ENCODE assay signal across 8 cellular contexts in the genomic region with DNA sequence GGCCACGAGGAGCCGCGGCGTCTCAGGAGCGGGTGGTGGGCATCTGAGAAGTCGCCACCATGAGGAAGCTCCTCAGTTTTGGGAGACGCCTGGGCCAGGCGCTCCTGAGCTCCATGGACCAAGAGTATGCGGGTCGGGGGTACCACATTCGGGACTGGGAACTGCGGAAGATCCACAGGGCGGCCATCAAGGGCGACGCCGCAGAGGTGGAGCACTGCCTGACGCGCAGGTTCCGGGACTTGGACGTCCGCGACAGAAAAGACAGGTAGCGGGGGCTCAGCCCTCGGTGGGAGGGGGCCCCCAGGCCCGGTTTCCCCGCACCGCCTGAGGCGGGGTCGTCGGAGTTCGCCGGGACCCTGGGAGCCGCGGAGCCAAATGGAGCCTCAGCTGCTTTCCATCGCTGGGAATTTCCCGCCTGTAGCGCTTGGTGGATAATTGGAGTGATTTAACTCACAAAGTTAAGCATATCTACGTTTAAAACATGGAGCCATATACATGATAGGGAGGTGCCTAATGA. TPM values are rescaled to one million over a fixed set of nuclear protein-coding genes. Genes with fewer than 3 reads are reported as not detected.
DNase-seq lines count a peak whose midpoint lies in the region; ATAC-seq and TF ChIP-seq lines count a peak whose summit lies in the region.

No MANE protein-coding gene starts in this region.

- H3K4me1 ChIP-seq in heart right ventricle, result peaks cover 0 to 18% (median 13%) of the 10 kb centered on the region in 9 donors
- no peaks in the 10 kb centered on the region for H3K4me1 ChIP-seq in smooth muscle cell (ENCODE audit: low read depth)
- no peaks in the 10 kb centered on the region for H3K4me1 ChIP-seq in colonic mucosa

- H3K27ac Mint-ChIP-seq in activated CD8-positive, alpha-beta T cell treated with anti-CD3 and anti-CD28 coated beads, Interleukin-2, amount 10 ng/mL, durations not matched to agents 7 days and 5 days, result no peak overlapping the region
- peak overlapping the region; percentile 84 for H3K27ac Mint-ChIP-seq in glutamatergic neuron (ENCODE audit: unreplicated experiment)

- WGBS in heart right ventricle, 2 donors, result 2 to 3% methylated on average over 37 to 38 of the region's 38 CpGs
- 2% methylated on average over 37 of the region's 38 CpGs for WGBS in smooth muscle cell (ENCODE audit: low lambda C conversion rate)

- peaks cover 10 to 90% (median 63%) of the 10 kb centered on the region in 7 donors for H3K27me3 ChIP-seq in heart right ventricle
- peaks cover 39% of the 10 kb centered on the region for H3K27me3 ChIP-seq in smooth muscle cell (ENCODE audit: low read depth)
- H3K27me3 ChIP-seq in colonic mucosa, result peaks cover 15% of the 10 kb centered on the region

- H3K4me3 Mint-ChIP-seq in activated CD8-positive, alpha-beta T cell treated with anti-CD3 and anti-CD28 coated beads, Interleukin-2, amount 10 ng/mL, durations not matched to agents 7 days and 5 days, result peak overlapping the region; percentile 72
- H3K4me3 Mint-ChIP-seq in glutamatergic neuron (ENCODE audit: unreplicated experiment), result peak overlapping the region; percentile 94

- peak overlapping the region; percentile 93 for H3K4me2 ChIP-seq in smooth muscle cell

- peak overlapping the region; percentile 72 for H2AFZ ChIP-seq in smooth muscle cell (ENCODE audit: low read depth)

- no peaks in the 10 kb centered on the region for H3K36me3 Mint-ChIP-seq in activated CD8-positive, alpha-beta T cell treated with anti-CD3 and anti-CD28 coated beads, Interleukin-2, amount 10 ng/mL, durations not matched to agents 7 days and 5 days (ENCODE audit: low read depth)
- no peaks in the 10 kb centered on the region for H3K36me3 Mint-ChIP-seq in glutamatergic neuron (ENCODE audit: unreplicated experiment)

- no peaks in the 10 kb centered on the region for H3F3A ChIP-seq in smooth muscle cell (ENCODE audit: low read depth)

- CTCF ChIA-PET in activated CD8-positive, alpha-beta T cell treated with anti-CD3 and anti-CD28 coated beads, Interleukin-2, amount 10 ng/mL, durations not matched to agents 7 days and 5 days (lab: Charles Lee), result interaction anchor here (1.0 to 1.2 kb wide), 2 partner anchors 11 to 51 kb away, joined by 3 read pairs; partner anchors contain the start of gene NOL6

- H3K4me3 ChIP-seq in heart right ventricle, result peak overlapping the region in 9 of 10 donors; percentile 14 to 51 (median 42)
- H3K4me3 ChIP-seq in smooth muscle cell, result peak overlapping the region; percentile 60
- no peak overlapping the region for H3K4me3 ChIP-seq in colonic mucosa

- peaks cover 15% of the 10 kb centered on the region for H3K4me1 Mint-ChIP-seq in activated CD8-positive, alpha-beta T cell treated with anti-CD3 and anti-CD28 coated beads, Interleukin-2, amount 10 ng/mL, durations not matched to agents 7 days and 5 days (ENCODE audit: low read depth)
- H3K4me1 Mint-ChIP-seq in glutamatergic neuron (ENCODE audit: low read depth, unreplicated experiment), result peaks cover 5% of the 10 kb centered on the region

- DNase-seq in heart right ventricle (no peak), Right ventricle myocardium inferior (ENCODE audit: missing footprints) (no peak), glutamatergic neuron (peak; percentile 30), smooth muscle cell (lab: John Stamatoyannopoulos, UW; ENCODE audit: unreplicated experiment) (no peak), NCI-H128 (lab: John Stamatoyannopoulos, UW; ENCODE audit: unreplicated experiment) (no peak), colonic mucosa (no peak)
- no peak for DNase-seq in activated CD8-positive, alpha-beta T cell treated with anti-CD3 and anti-CD28 coated beads, Interleukin-2, amount 10 ng/mL, durations not matched to agents 7 days and 5 days

- H3K9me3 Mint-ChIP-seq in activated CD8-positive, alpha-beta T cell treated with anti-CD3 and anti-CD28 coated beads, Interleukin-2, amount 10 ng/mL, durations not matched to agents 7 days and 5 days (ENCODE audit: insufficient read depth), result no peaks in the 10 kb centered on the region
- H3K9me3 Mint-ChIP-seq in glutamatergic neuron (ENCODE audit: unreplicated experiment), result peaks cover 2% of the 10 kb centered on the region

- H3K79me2 ChIP-seq in smooth muscle cell (ENCODE audit: low read depth), result no peaks in the 10 kb centered on the region

- no peaks in the 10 kb centered on the region for H4K20me1 ChIP-seq in smooth muscle cell (ENCODE audit: low read depth)

- H3K27me3 Mint-ChIP-seq in activated CD8-positive, alpha-beta T cell treated with anti-CD3 and anti-CD28 coated beads, Interleukin-2, amount 10 ng/mL, durations not matched to agents 7 days and 5 days (ENCODE audit: low read depth), result peaks cover 55% of the 10 kb centered on the region
- H3K27me3 Mint-ChIP-seq in glutamatergic neuron (ENCODE audit: unreplicated experiment), result no peaks in the 10 kb centered on the region

- H3K9ac ChIP-seq in smooth muscle cell (ENCODE audit: low read depth) (no peak overlapping the region), colonic mucosa (ENCODE audit: low read depth in 2 of 2, low read length in 2 of 2) (no peak overlapping the region)

- intact Hi-C loops in heart right ventricle (cut with DNase I) (no loop called here), Right ventricle myocardium inferior (cut with DNase I) (no loop called here), colonic mucosa (cut with DNase I) (no loop called here)

- H3K9me3 ChIP-seq in heart right ventricle (no peaks in the 10 kb centered on the region), smooth muscle cell (replicated peaks; ENCODE audit: low read depth) (no peaks in the 10 kb centered on the region), colonic mucosa (no peaks in the 10 kb centered on the region)

- H3K27ac ChIP-seq in heart right ventricle (no peak overlapping the region), smooth muscle cell (ENCODE audit: low read depth) (no peak overlapping the region), colonic mucosa (no peak overlapping the region)

- peak in 6 of 8 donors; percentile 17 to 67 (median 30) for ATAC-seq in heart right ventricle
- no peak for ATAC-seq in Right ventricle myocardium inferior
- peak; percentile 51 for ATAC-seq in activated CD8-positive, alpha-beta T cell treated with anti-CD3 and anti-CD28 coated beads, Interleukin-2, amount 10 ng/mL, durations not matched to agents 7 days and 5 days
- ATAC-seq in HG03045 (IDR thresholded peaks at IDR 0.05; ENCODE audit: unreplicated experiment), result no peak

- H3K36me3 ChIP-seq in heart right ventricle (no peaks in the 10 kb centered on the region), smooth muscle cell (ENCODE audit: low read depth) (no peaks in the 10 kb centered on the region), colonic mucosa (no peaks in the 10 kb centered on the region)

- POLR2A ChIA-PET in activated CD8-positive, alpha-beta T cell treated with anti-CD3 and anti-CD28 coated beads, Interleukin-2, amount 10 ng/mL, durations not matched to agents 7 days and 5 days (lab: Charles Lee), result interaction anchor here (1.0 kb wide), 1 partner anchor 51 kb away, joined by 3 read pairs; the partner anchor contains the start of gene NOL6

- TF ChIP-seq CTCF in heart right ventricle (IDR thresholded peaks at IDR 0.05) (no peak), glutamatergic neuron (IDR thresholded peaks at IDR 0.05; ENCODE audit: partially characterized antibody, unreplicated experiment) (no peak), smooth muscle cell (IDR thresholded peaks at IDR 0.05; ENCODE audit: borderline replicate concordance, insufficient read depth, poor library complexity, severe bottlenecking) (no peak), colonic mucosa (IDR thresholded peaks at IDR 0.05) (no peak)

RNA-seq across cellular contexts. Expression of gene ANKRD18B, which starts 0.4 kb away (rescaled TPM):
- under 1 TPM in 4 of 10 donors, not detected in 6; 0.13 to 0.93 (median 0.48) TPM for total RNA-seq in heart right ventricle
- 1 to 10 TPM in 1 of 2 donors, under 1 TPM in 1; 0.13 to 1.8 TPM for polyA plus RNA-seq in heart right ventricle
- not detected for total RNA-seq in Right ventricle myocardium inferior
- total RNA-seq in activated CD8-positive, alpha-beta T cell treated with anti-CD3 and anti-CD28 coated beads, Interleukin-2, amount 10 ng/mL, durations not matched to agents 7 days and 5 days, result not detected
- 5.0 TPM for total RNA-seq in glutamatergic neuron (ENCODE audit: unreplicated experiment)
- 0.04 and 0.27 TPM in 2 replicates for total RNA-seq in smooth muscle cell
- 1.0 TPM in 1 of 2 replicates, not detected in the other for polyA plus RNA-seq in smooth muscle cell
- under 1 TPM in 1 of 2 donors, not detected in 1; 0.57 TPM for total RNA-seq in colonic mucosa

RNA-seq across cellular contexts. Expression of gene NOL6, which starts 50.8 kb away (rescaled TPM):
- 10 to 100 TPM; 13.0 to 23.2 (median 14.1) TPM for total RNA-seq in heart right ventricle
- polyA plus RNA-seq in heart right ventricle, result 10 to 100 TPM; 20.9 to 21.6 TPM
- 13.0 TPM for total RNA-seq in Right ventricle myocardium inferior
- total RNA-seq in activated CD8-positive, alpha-beta T cell treated with anti-CD3 and anti-CD28 coated beads, Interleukin-2, amount 10 ng/mL, durations not matched to agents 7 days and 5 days, result 10 to 100 TPM; 37.1 to 38.8 TPM
- 25.6 TPM for total RNA-seq in glutamatergic neuron (ENCODE audit: unreplicated experiment)
- total RNA-seq in smooth muscle cell, result 14.0 and 23.0 TPM in 2 replicates
- polyA plus RNA-seq in smooth muscle cell, result 19.8 and 23.4 TPM in 2 replicates
- 10 to 100 TPM; 11.5 to 29.3 TPM for total RNA-seq in colonic mucosa

Comparison
In these comparisons a context has a peak if more than half of its experiments do, and no peak if none do; other contexts are left out.
1. ATAC-seq: peak in heart right ventricle (6 of 8) and activated CD8-positive, alpha-beta T cell treated with anti-CD3 and anti-CD28 coated beads, Interleukin-2, amount 10 ng/mL, durations not matched to agents 7 days and 5 days (single experiment); none in Right ventricle myocardium inferior (single experiment) and HG03045 (single experiment).